In the genomic region with DNA sequence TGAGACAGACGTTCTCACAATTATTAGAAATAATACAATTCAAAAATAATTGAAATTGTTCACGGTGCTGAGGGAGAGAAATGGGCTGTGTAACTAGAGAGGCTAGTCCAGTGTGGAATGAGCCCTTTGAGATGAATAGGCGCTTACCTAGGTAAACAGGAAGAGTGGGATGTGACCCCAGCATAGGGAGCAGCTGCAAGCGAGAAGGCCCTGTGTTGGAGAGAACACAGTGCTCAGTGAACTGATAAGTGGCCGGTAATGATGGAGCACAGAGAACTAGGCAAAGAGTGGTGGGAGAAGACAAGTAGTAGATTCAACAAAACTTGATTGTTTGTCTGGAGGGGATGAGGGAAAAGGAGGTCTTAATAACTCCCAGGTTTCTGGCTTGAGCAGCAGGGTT, we compare ENCODE assay signal across 5 cellular contexts.
"Had no signal": no experiment of that assay in that cellular context is flagged by ENCODE, and none has a peak within 500 bp of the region (broad histone marks: within the 10 kb centered on the region; RNA-seq: fewer than 3 reads in every experiment).

No MANE protein-coding gene starts in this region.

- H3K4me1 Mint-ChIP-seq: activated CD4-positive, alpha-beta T cell treated with anti-CD3 and anti-CD28 coated beads, Interleukin-2, amount 10 ng/mL, durations not matched to agents 7 days and 5 days; activated naive CD8-positive, alpha-beta T cell treated with anti-CD3 and anti-CD28 coated beads for 36 hours had no signal

- H3K36me3 Mint-ChIP-seq: activated naive CD8-positive, alpha-beta T cell treated with anti-CD3 and anti-CD28 coated beads for 36 hours; natural killer cell treated with Interleukin-12 subunit alpha and Interleukin-12 subunit beta and Interleukin-15 and Interleukin-18, amount 100 ng/mL, for 72 hours had no signal

- DNase-seq: cerebellar nuclear complex had no signal

- H3K9me3 Mint-ChIP-seq: activated CD4-positive, alpha-beta T cell treated with anti-CD3 and anti-CD28 coated beads, Interleukin-2, amount 10 ng/mL, durations not matched to agents 7 days and 5 days; activated naive CD8-positive, alpha-beta T cell treated with anti-CD3 and anti-CD28 coated beads for 36 hours; activated T-helper 1 cell treated with anti-CD3 and anti-CD28 coated beads, Interleukin-12 subunit alpha, Interleukin-12 subunit beta, Interleukin-2, Interleukin-4 antibody, amounts not matched to agents 30 ng/mL and 10 ng/mL and 1 ng/mL, durations not matched to agents 14 hours and 24 hours and 36 hours; natural killer cell treated with Interleukin-12 subunit alpha and Interleukin-12 subunit beta and Interleukin-15 and Interleukin-18, amount 100 ng/mL, for 72 hours had no signal

- H3K4me3 Mint-ChIP-seq: activated CD4-positive, alpha-beta T cell treated with anti-CD3 and anti-CD28 coated beads, Interleukin-2, amount 10 ng/mL, durations not matched to agents 7 days and 5 days; activated naive CD8-positive, alpha-beta T cell treated with anti-CD3 and anti-CD28 coated beads for 36 hours; activated T-helper 1 cell treated with anti-CD3 and anti-CD28 coated beads, Interleukin-12 subunit alpha, Interleukin-12 subunit beta, Interleukin-2, Interleukin-4 antibody, amounts not matched to agents 30 ng/mL and 10 ng/mL and 1 ng/mL, durations not matched to agents 14 hours and 24 hours and 36 hours; natural killer cell treated with Interleukin-12 subunit alpha and Interleukin-12 subunit beta and Interleukin-15 and Interleukin-18, amount 100 ng/mL, for 72 hours had no signal

- H3K27me3 Mint-ChIP-seq: activated CD4-positive, alpha-beta T cell treated with anti-CD3 and anti-CD28 coated beads, Interleukin-2, amount 10 ng/mL, durations not matched to agents 7 days and 5 days; activated naive CD8-positive, alpha-beta T cell treated with anti-CD3 and anti-CD28 coated beads for 36 hours; natural killer cell treated with Interleukin-12 subunit alpha and Interleukin-12 subunit beta and Interleukin-15 and Interleukin-18, amount 100 ng/mL, for 72 hours had no signal

- H3K27ac Mint-ChIP-seq: activated CD4-positive, alpha-beta T cell treated with anti-CD3 and anti-CD28 coated beads, Interleukin-2, amount 10 ng/mL, durations not matched to agents 7 days and 5 days; activated naive CD8-positive, alpha-beta T cell treated with anti-CD3 and anti-CD28 coated beads for 36 hours; activated T-helper 1 cell treated with anti-CD3 and anti-CD28 coated beads, Interleukin-12 subunit alpha, Interleukin-12 subunit beta, Interleukin-2, Interleukin-4 antibody, amounts not matched to agents 30 ng/mL and 10 ng/mL and 1 ng/mL, durations not matched to agents 14 hours and 24 hours and 36 hours; natural killer cell treated with Interleukin-12 subunit alpha and Interleukin-12 subunit beta and Interleukin-15 and Interleukin-18, amount 100 ng/mL, for 72 hours had no signal
